1 cellular context compared by ENCODE assay signal in genomic region chr1:167784876-167785550, GRCh38.
TF ChIP-seq lines count a peak whose summit lies in the region.

No MANE protein-coding gene starts in this region.

TF ChIP-seq in IMR-90, 13 proteins besides CTCF, POLR2A, EP300 and RAD21 (continued from another document):
- TF ChIP-seq MAFK (IDR thresholded peaks at IDR 0.05; ENCODE audit: low read depth, low read length) (no peak), MAZ (IDR thresholded peaks at IDR 0.05; ENCODE audit: borderline replicate concordance, low read depth, low read length) (no peak), RFX5 (IDR thresholded peaks at IDR 0.05; ENCODE audit: low read depth, low read length) (no peak), ELK1 (IDR thresholded peaks at IDR 0.05; ENCODE audit: borderline replicate concordance, low read depth, low read length) (no peak), CHD1 (IDR thresholded peaks at IDR 0.05; ENCODE audit: low read depth, low read length) (no peak), BHLHE40 (IDR thresholded peaks at IDR 0.05; ENCODE audit: low read depth, low read length) (no peak), NFE2L2 (IDR thresholded peaks at IDR 0.05; ENCODE audit: low read depth, low read length) (no peak), FOS (IDR thresholded peaks at IDR 0.05; ENCODE audit: low read depth, low read length) (no peak), SMC3 (IDR thresholded peaks at IDR 0.05; ENCODE audit: low read depth, low read length) (no peak)
- TF ChIP-seq, protein P1, sequence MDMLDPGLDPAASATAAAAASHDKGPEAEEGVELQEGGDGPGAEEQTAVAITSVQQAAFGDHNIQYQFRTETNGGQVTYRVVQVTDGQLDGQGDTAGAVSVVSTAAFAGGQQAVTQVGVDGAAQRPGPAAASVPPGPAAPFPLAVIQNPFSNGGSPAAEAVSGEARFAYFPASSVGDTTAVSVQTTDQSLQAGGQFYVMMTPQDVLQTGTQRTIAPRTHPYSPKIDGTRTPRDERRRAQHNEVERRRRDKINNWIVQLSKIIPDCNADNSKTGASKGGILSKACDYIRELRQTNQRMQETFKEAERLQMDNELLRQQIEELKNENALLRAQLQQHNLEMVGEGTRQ (IDR thresholded peaks at IDR 0.05; ENCODE audit: low read depth, low read length) = no peak
